Comparison of ENCODE assay signal across 8 cellular contexts in the genomic region with DNA sequence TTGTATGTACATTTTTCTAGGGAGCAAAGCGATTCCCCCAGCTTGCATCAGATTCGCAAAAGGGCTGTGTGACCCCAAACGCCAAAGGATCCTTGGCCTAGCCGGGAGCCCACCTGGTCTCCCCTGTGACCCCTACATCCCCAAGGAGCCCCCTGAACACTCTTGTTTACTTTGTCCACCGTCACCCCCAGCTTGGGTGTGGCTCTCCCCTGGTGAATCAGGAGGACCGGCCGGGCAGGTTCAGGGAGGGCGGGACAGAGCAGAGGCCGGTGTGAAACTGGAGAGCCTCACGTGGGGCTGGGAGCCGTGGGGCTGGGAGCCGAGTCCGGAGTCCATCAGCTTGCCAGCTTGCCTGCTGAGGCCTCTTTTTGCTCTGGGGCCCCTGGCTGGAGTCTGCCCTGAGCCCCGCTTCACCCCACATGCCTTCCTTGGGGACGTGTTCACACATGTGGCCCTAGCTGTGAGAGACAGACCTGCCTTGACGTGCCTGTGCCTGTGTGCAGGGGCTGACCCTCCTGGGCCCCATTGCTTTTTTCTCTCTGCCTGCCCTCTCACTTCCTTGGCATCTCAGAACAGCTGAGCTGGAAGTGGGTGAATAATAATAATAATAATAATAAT. TPM values are rescaled to one million over a fixed set of nuclear protein-coding genes. Genes with fewer than 3 reads are reported as not detected.
A peak's percentile ranks its signal among the peaks of the same experiment; 100 is the strongest.
DNase-seq lines count a peak whose midpoint lies in the region; ATAC-seq and TF ChIP-seq lines count a peak whose summit lies in the region.

No MANE protein-coding gene starts in this region.

- ATAC-seq in WTC11 (no peak; the same call in 1 of the 2 replicates), HG03469 (IDR thresholded peaks at IDR 0.05; ENCODE audit: unreplicated experiment) (no peak)
- no peak for ATAC-seq in natural killer cell treated with Interleukin-12 subunit alpha and Interleukin-12 subunit beta and Interleukin-15 and Interleukin-18, amount 100 ng/mL, for 72 hours

- H3K27me3 Mint-ChIP-seq in CD4-positive, alpha-beta memory T cell, result no peaks in the 10 kb centered on the region
- H3K27me3 Mint-ChIP-seq in HFFc6 (ENCODE audit: insufficient read depth), result peaks cover 5% of the 10 kb centered on the region
- H3K27me3 Mint-ChIP-seq in WTC11 (ENCODE audit: low read depth), result no peaks in the 10 kb centered on the region
- no peaks in the 10 kb centered on the region for H3K27me3 Mint-ChIP-seq in natural killer cell treated with Interleukin-12 subunit alpha and Interleukin-12 subunit beta and Interleukin-15 and Interleukin-18, amount 100 ng/mL, for 72 hours

- peaks cover 17 to 40% of the 10 kb centered on the region in 2 donors for H3K36me3 Mint-ChIP-seq in CD4-positive, alpha-beta memory T cell
- H3K36me3 Mint-ChIP-seq in HFFc6 (ENCODE audit: low read depth) (peaks cover 25% of the 10 kb centered on the region; the same call in 1 of the 2 replicates), WTC11 (peaks cover 17% of the 10 kb centered on the region)
- peaks cover 6% of the 10 kb centered on the region for H3K36me3 Mint-ChIP-seq in natural killer cell treated with Interleukin-12 subunit alpha and Interleukin-12 subunit beta and Interleukin-15 and Interleukin-18, amount 100 ng/mL, for 72 hours

- H4K20me1 ChIP-seq in fibroblast of lung (ENCODE audit: control insufficient read depth, extremely low read depth, insufficient read depth, low read length), result no peaks in the 10 kb centered on the region

- no peak overlapping the region for H2AFZ ChIP-seq in fibroblast of lung (ENCODE audit: low read length)

- TF ChIP-seq CTCF in HFFc6 (IDR thresholded peaks at IDR 0.05) (no peak), WTC11 (IDR thresholded peaks at IDR 0.05) (no peak), fibroblast of lung (conservative IDR thresholded peaks at IDR 0.05 in 1 of 2, IDR thresholded peaks at IDR 0.05 in 1 of 2; ENCODE audit: low read depth in 1 of 2, low read length in 2 of 2) (no peak)

- H3K9me3 Mint-ChIP-seq in CD4-positive, alpha-beta memory T cell, result peaks cover 0 to 3% (median 0%) of the 10 kb centered on the region in 8 donors
- H3K9me3 Mint-ChIP-seq in HFFc6 (no peaks in the 10 kb centered on the region), WTC11 (peaks cover 4% of the 10 kb centered on the region; the same call in 1 of the 2 replicates)
- H3K9me3 Mint-ChIP-seq in natural killer cell treated with Interleukin-12 subunit alpha and Interleukin-12 subunit beta and Interleukin-15 and Interleukin-18, amount 100 ng/mL, for 72 hours, result no peaks in the 10 kb centered on the region

- H3K4me3 Mint-ChIP-seq in CD4-positive, alpha-beta memory T cell, result peak overlapping the region; percentile 84 to 97 (median 92)
- peak overlapping the region; percentile 97 for H3K4me3 Mint-ChIP-seq in HFFc6
- peak overlapping the region; percentile 91 for H3K4me3 Mint-ChIP-seq in WTC11
- H3K4me3 Mint-ChIP-seq in natural killer cell treated with Interleukin-12 subunit alpha and Interleukin-12 subunit beta and Interleukin-15 and Interleukin-18, amount 100 ng/mL, for 72 hours, result peak overlapping the region; percentile 94

- H3K27me3 ChIP-seq in CD4-positive, alpha-beta memory T cell (ENCODE audit: insufficient read depth, low read length), result no peaks in the 10 kb centered on the region
- H3K27me3 ChIP-seq in fibroblast of lung (ENCODE audit: control insufficient read depth, insufficient read depth, low read length), result no peaks in the 10 kb centered on the region

- H3K4me3 ChIP-seq in CD4-positive, alpha-beta memory T cell (ENCODE audit: low read length in 2 of 2), result peak overlapping the region in 1 of 2 donors; percentile 78
- H3K4me3 ChIP-seq in fibroblast of lung (replicated peaks in 1 of 4; ENCODE audit: control extremely low read depth in 1 of 4, insufficient read depth in 1 of 4, low read depth in 3 of 4, low read length in 4 of 4), result peak overlapping the region; percentile 70 to 94 (median 78)

- no peak overlapping the region for H3K27ac ChIP-seq in CD4-positive, alpha-beta memory T cell (ENCODE audit: low read depth, low read length)
- peak overlapping the region; percentile 98 for H3K27ac ChIP-seq in fibroblast of lung (ENCODE audit: insufficient read depth, low read length)

- H3K9ac ChIP-seq in fibroblast of lung (ENCODE audit: insufficient read depth, low read length), result peak overlapping the region; percentile 86

- POLR2A ChIA-PET in CD4-positive, alpha-beta memory T cell (lab: Charles Lee; ENCODE audit: partially characterized antibody), result interaction anchor here (0.8 to 1.4 kb wide), 3 partner anchors 32 to 87 kb away, joined by 3 to 7 read pairs (median 5); partner anchors contain the start of genes ACTMAP, EGLN2 and SNRPA
- POLR2A ChIA-PET in WTC11 (lab: Charles Lee), result no interaction called here

- intact Hi-C loops in CD4-positive, alpha-beta memory T cell (cut with micrococcal nuclease), result loop anchor here (5.0 kb wide), 1 partner anchor 107 kb away; no protein-coding TSS in a partner anchor

- CTCF ChIA-PET in CD4-positive, alpha-beta memory T cell (lab: Charles Lee; ENCODE audit: partially characterized antibody), result no interaction called here
- CTCF ChIA-PET in WTC11 (lab: Charles Lee), result interaction anchor here (0.8 to 1.1 kb wide), 4 partner anchors 16 to 88 kb away, joined by 3 to 5 read pairs (median 4); partner anchors contain the start of gene RAB4B

- peak overlapping the region; percentile 92 for H3K4me2 ChIP-seq in fibroblast of lung (ENCODE audit: extremely low read depth, insufficient read depth, low read length)

- peaks cover 73% of the 10 kb centered on the region for H3K4me1 ChIP-seq in CD4-positive, alpha-beta memory T cell (ENCODE audit: insufficient read depth, low read length)
- peaks cover 8% of the 10 kb centered on the region for H3K4me1 ChIP-seq in fibroblast of lung (ENCODE audit: control insufficient read depth, extremely low read depth, insufficient read depth, low read length)

- peaks cover 40 to 88% (median 62%) of the 10 kb centered on the region in 4 donors for H3K4me1 Mint-ChIP-seq in CD4-positive, alpha-beta memory T cell
- peaks cover 72% of the 10 kb centered on the region for H3K4me1 Mint-ChIP-seq in HFFc6 (ENCODE audit: low read depth)
- peaks cover 33% of the 10 kb centered on the region for H3K4me1 Mint-ChIP-seq in WTC11
- H3K4me1 Mint-ChIP-seq in natural killer cell treated with Interleukin-12 subunit alpha and Interleukin-12 subunit beta and Interleukin-15 and Interleukin-18, amount 100 ng/mL, for 72 hours (ENCODE audit: low read depth in 2 of 2), result peaks cover 50 to 59% of the 10 kb centered on the region in 2 donors

- peaks cover 50% of the 10 kb centered on the region for H3K79me2 ChIP-seq in fibroblast of lung (ENCODE audit: control insufficient read depth, insufficient read depth, low read length)

- no peak for DNase-seq in CD4-positive, alpha-beta memory T cell
- DNase-seq in HFFc6 (peak; percentile 49), WTC11 (ENCODE audit: low spot score) (peak; percentile 52), fibroblast of lung (ENCODE audit: low read depth in 2 of 2) (peak; percentile 54 to 64), AML-193 (lab: John Stamatoyannopoulos, UW) (no peak), CD1c-positive myeloid dendritic cell (ENCODE audit: extremely low spot score) (no peak)
- DNase-seq in natural killer cell treated with Interleukin-12 subunit alpha and Interleukin-12 subunit beta and Interleukin-15 and Interleukin-18, amount 100 ng/mL, for 72 hours (ENCODE audit: low spot score), result no peak

- no peaks in the 10 kb centered on the region for H3K9me3 ChIP-seq in CD4-positive, alpha-beta memory T cell (ENCODE audit: control insufficient read depth in 1 of 2, low read length in 2 of 2)
- H3K9me3 ChIP-seq in fibroblast of lung (ENCODE audit: control insufficient read depth, insufficient read depth, low read depth, low read length), result no peaks in the 10 kb centered on the region

- no peaks in the 10 kb centered on the region for H3K36me3 ChIP-seq in CD4-positive, alpha-beta memory T cell (ENCODE audit: insufficient read depth, low read length)
- no peaks in the 10 kb centered on the region for H3K36me3 ChIP-seq in fibroblast of lung (ENCODE audit: control insufficient read depth, insufficient read depth, low read length)

- H3K27ac Mint-ChIP-seq in CD4-positive, alpha-beta memory T cell, result peak overlapping the region; percentile 89 to 96 (median 91)
- H3K27ac Mint-ChIP-seq in HFFc6, result peak overlapping the region; percentile 94
- H3K27ac Mint-ChIP-seq in WTC11, result peak overlapping the region; percentile 99
- H3K27ac Mint-ChIP-seq in natural killer cell treated with Interleukin-12 subunit alpha and Interleukin-12 subunit beta and Interleukin-15 and Interleukin-18, amount 100 ng/mL, for 72 hours, result peak overlapping the region; percentile 79 to 95

RNA-seq across cellular contexts. Expression of gene ITPKC, which starts 2.0 kb away (rescaled TPM):
- 10 to 100 TPM in 1 of 2 experiments, 1 to 10 TPM in 1; 8.1 to 10.2 TPM for total RNA-seq in CD4-positive, alpha-beta memory T cell
- polyA plus RNA-seq in CD4-positive, alpha-beta memory T cell, result 1 to 10 TPM; 1.9 to 7.2 TPM
- 10 to 100 TPM in 4 of 6 experiments, 1 to 10 TPM in 2; 9.2 to 14.9 (median 10.5) TPM for total RNA-seq in HFFc6 (2021; fragmentation: NEBNext Ultra II Directional; extraction: Animal tissue kit (Norgen Biotek cat#: 25700))
- 10.4 to 13.8 TPM (median 10.6 TPM) in 3 replicates for total RNA-seq in WTC11 (2021)
- total RNA-seq in fibroblast of lung, result 19.5 and 23.1 TPM in 2 replicates
- polyA plus RNA-seq in fibroblast of lung, result 6.5 TPM in 2 replicates
- 10.3 and 10.6 TPM in 2 replicates for polyA plus RNA-seq in fibroblast of lung (2012)
- polyA minus RNA-seq in fibroblast of lung (ENCODE audit: low replicate concordance), result 15.2 and 15.5 TPM in 2 replicates
- 10 to 100 TPM in 1 of 2 donors, 1 to 10 TPM in 1; 9.0 to 10.3 TPM for total RNA-seq in natural killer cell treated with Interleukin-12 subunit alpha and Interleukin-12 subunit beta and Interleukin-15 and Interleukin-18, amount 100 ng/mL, for 72 hours

RNA-seq across cellular contexts. Expression of gene COQ8B, which starts 2.2 kb away (rescaled TPM):
- total RNA-seq in CD4-positive, alpha-beta memory T cell, result 10 to 100 TPM; 48.0 to 54.7 TPM
- 10 to 100 TPM; 20.2 to 20.4 TPM for polyA plus RNA-seq in CD4-positive, alpha-beta memory T cell
- 10 to 100 TPM; 19.8 to 28.6 (median 23.6) TPM for total RNA-seq in HFFc6 (2021; fragmentation: NEBNext Ultra II Directional; extraction: Animal tissue kit (Norgen Biotek cat#: 25700))
- total RNA-seq in WTC11 (2021) (55.6 to 62.9 TPM (median 59.9 TPM) in 3 replicates), fibroblast of lung (28.0 and 43.4 TPM in 2 replicates)
- 13.7 and 16.7 TPM in 2 replicates for polyA plus RNA-seq in fibroblast of lung
- 17.2 and 24.4 TPM in 2 replicates for polyA plus RNA-seq in fibroblast of lung (2012)
- polyA minus RNA-seq in fibroblast of lung (ENCODE audit: low replicate concordance), result 26.2 and 28.8 TPM in 2 replicates
- total RNA-seq in natural killer cell treated with Interleukin-12 subunit alpha and Interleukin-12 subunit beta and Interleukin-15 and Interleukin-18, amount 100 ng/mL, for 72 hours, result 10 to 100 TPM; 28.7 to 41.7 TPM

RNA-seq across cellular contexts. Expression of gene NUMBL, which starts 28.4 kb away (rescaled TPM):
- 10 to 100 TPM; 15.8 to 20.2 TPM for total RNA-seq in CD4-positive, alpha-beta memory T cell
- 1 to 10 TPM in 1 of 2 donors, under 1 TPM in 1; 0.35 to 1.6 TPM for polyA plus RNA-seq in CD4-positive, alpha-beta memory T cell
- total RNA-seq in HFFc6 (2021; fragmentation: NEBNext Ultra II Directional; extraction: Animal tissue kit (Norgen Biotek cat#: 25700)), result 10 to 100 TPM; 49.1 to 58.3 (median 53.6) TPM
- 30.3 to 38.6 TPM (median 34.9 TPM) in 3 replicates for total RNA-seq in WTC11 (2021)
- 30.6 and 33.4 TPM in 2 replicates for total RNA-seq in fibroblast of lung
- polyA plus RNA-seq in fibroblast of lung, result 26.2 and 28.2 TPM in 2 replicates
- 39.8 TPM in 2 replicates for polyA plus RNA-seq in fibroblast of lung (2012)
- 45.4 and 48.6 TPM in 2 replicates for polyA minus RNA-seq in fibroblast of lung (ENCODE audit: low replicate concordance)
- 10 to 100 TPM in 1 of 2 donors, 1 to 10 TPM in 1; 6.6 to 13.9 TPM for total RNA-seq in natural killer cell treated with Interleukin-12 subunit alpha and Interleukin-12 subunit beta and Interleukin-15 and Interleukin-18, amount 100 ng/mL, for 72 hours

RNA-seq across cellular contexts. Expression of gene ACTMAP, which starts 31.4 kb away (rescaled TPM):
- 1 to 10 TPM; 5.2 to 5.5 TPM for total RNA-seq in CD4-positive, alpha-beta memory T cell
- polyA plus RNA-seq in CD4-positive, alpha-beta memory T cell, result 1 to 10 TPM in 1 of 2 donors, under 1 TPM in 1; 0.26 to 2.8 TPM
- total RNA-seq in HFFc6 (2021; fragmentation: NEBNext Ultra II Directional; extraction: Animal tissue kit (Norgen Biotek cat#: 25700)), result 1 to 10 TPM; 6.7 to 8.5 (median 7.5) TPM
- total RNA-seq in WTC11 (2021) (29.6 to 42.4 TPM (median 40.2 TPM) in 3 replicates), fibroblast of lung (0.51 and 1.8 TPM in 2 replicates)
- 2.2 and 2.5 TPM in 2 replicates for polyA plus RNA-seq in fibroblast of lung
- polyA plus RNA-seq in fibroblast of lung (2012), result 4.7 and 5.7 TPM in 2 replicates
- polyA minus RNA-seq in fibroblast of lung (ENCODE audit: low replicate concordance), result 11.6 and 15.6 TPM in 2 replicates
- total RNA-seq in natural killer cell treated with Interleukin-12 subunit alpha and Interleukin-12 subunit beta and Interleukin-15 and Interleukin-18, amount 100 ng/mL, for 72 hours, result 10 to 100 TPM; 10.9 to 16.6 TPM

RNA-seq across cellular contexts. Expression of gene SNRPA, which starts 32.1 kb away (rescaled TPM):
- 10 to 100 TPM; 93.3 to 95.7 TPM for total RNA-seq in CD4-positive, alpha-beta memory T cell
- polyA plus RNA-seq in CD4-positive, alpha-beta memory T cell, result 10 to 100 TPM; 48.8 to 63.9 TPM
- total RNA-seq in HFFc6 (2021; fragmentation: NEBNext Ultra II Directional; extraction: Animal tissue kit (Norgen Biotek cat#: 25700)), result 100 to 1,000 TPM in 4 of 6 experiments, 10 to 100 TPM in 2; 87.8 to 120 (median 104) TPM
- total RNA-seq in WTC11 (2021), result 215 to 227 TPM (median 218 TPM) in 3 replicates
- total RNA-seq in fibroblast of lung, result 22.1 and 41.9 TPM in 2 replicates
- polyA plus RNA-seq in fibroblast of lung, result 74.4 and 134 TPM in 2 replicates
- 54.5 and 108 TPM in 2 replicates for polyA plus RNA-seq in fibroblast of lung (2012)
- polyA minus RNA-seq in fibroblast of lung (ENCODE audit: low replicate concordance), result 179 and 323 TPM in 2 replicates
- 100 to 1,000 TPM in 1 of 2 donors, 10 to 100 TPM in 1; 95.5 to 191 TPM for total RNA-seq in natural killer cell treated with Interleukin-12 subunit alpha and Interleukin-12 subunit beta and Interleukin-15 and Interleukin-18, amount 100 ng/mL, for 72 hours

Comparison
In these comparisons a context has a peak if more than half of its experiments do, and no peak if none do; other contexts are left out.
1. DNase-seq: peak in HFFc6 (single experiment), WTC11 (single experiment) and fibroblast of lung (2 of 2); none in CD4-positive, alpha-beta memory T cell (0 of 5), natural killer cell treated with Interleukin-12 subunit alpha and Interleukin-12 subunit beta and Interleukin-15 and Interleukin-18, amount 100 ng/mL, for 72 hours (single experiment), AML-193 (0 of 2) and CD1c-positive myeloid dendritic cell (single experiment).
2. Peak in every context shown above with its lines, with median percentiles within 50 percentile points of each other: H3K27ac Mint-ChIP-seq and H3K4me3 Mint-ChIP-seq.